In genomic region chrX:119118780-119119395, GRCh38 we compare ENCODE assay signal across 9 cellular contexts. TPM values are rescaled to one million over a fixed set of nuclear protein-coding genes. Genes with fewer than 3 reads are reported as not detected.
DNase-seq lines count a peak whose midpoint lies in the region; ATAC-seq and TF ChIP-seq lines count a peak whose summit lies in the region.
"Had no signal": no experiment of that assay in that cellular context is flagged by ENCODE, and none has a peak within 500 bp of the region (broad histone marks: within the 10 kb centered on the region; RNA-seq: fewer than 3 reads in every experiment).

No MANE protein-coding gene starts in this region.

- no peak for TF ChIP-seq EP300 in SK-N-SH (IDR thresholded peaks at IDR 0.05; ENCODE audit: borderline replicate concordance in 1 of 2, low read depth in 1 of 2, low read length in 1 of 2)

- no peak overlapping the region for H2AFZ ChIP-seq in SK-N-SH (ENCODE audit: low read depth)

- ATAC-seq in HG03575 (IDR thresholded peaks at IDR 0.05; ENCODE audit: extremely low read depth, insufficient number of reproducible peaks, low FRiP score, unreplicated experiment): peak; percentile 87

- no peaks in the 10 kb centered on the region for H3K4me1 Mint-ChIP-seq in CD8-positive, alpha-beta memory T cell

- DNase-seq in CD8-positive, alpha-beta memory T cell: peak; percentile 13 to 62 (median 15)
- DNase-seq in GM19238 (ENCODE audit: insufficient read length, low spot score) (peak; percentile 25), SK-N-SH (peak; percentile 53), amniotic stem cell (lab: John Stamatoyannopoulos, UW) (peak; percentile 12), iPS DF 19.7 (ENCODE audit: low read depth, low spot score) (peak; percentile 20), GOT3 (lab: John Stamatoyannopoulos, UW) (no peak)
- DNase-seq in stimulated activated CD4-positive, alpha-beta T cell treated with anti-CD3 and anti-CD28 coated beads, Interleukin-15, amount 100 ng/mL, for 24 hours: peak; percentile 57

- H3K27ac Mint-ChIP-seq in CD8-positive, alpha-beta memory T cell: no peak overlapping the region

- no peaks in the 10 kb centered on the region for H3K36me3 ChIP-seq in CD8-positive, alpha-beta memory T cell (ENCODE audit: insufficient read depth, low read length)
- no peaks in the 10 kb centered on the region for H3K36me3 ChIP-seq in SK-N-SH (replicated peaks in 1 of 2; ENCODE audit: control insufficient read depth in 1 of 2, insufficient read depth in 2 of 2, low read length in 1 of 2)

- H3K27me3 Mint-ChIP-seq in CD8-positive, alpha-beta memory T cell: peaks cover 3 to 15% of the 10 kb centered on the region in 2 donors

- H3K4me3 ChIP-seq in CD8-positive, alpha-beta memory T cell (ENCODE audit: low read length): no peak overlapping the region
- H3K4me3 ChIP-seq in SK-N-SH (ENCODE audit: low read depth in 2 of 2, low read length in 1 of 2): no peak overlapping the region

- no peaks in the 10 kb centered on the region for H3K4me1 ChIP-seq in CD8-positive, alpha-beta memory T cell (ENCODE audit: insufficient read depth, low read length)
- H3K4me1 ChIP-seq in SK-N-SH (ENCODE audit: control insufficient read depth in 1 of 2, insufficient read depth in 2 of 2, low read depth in 1 of 2, low read length in 1 of 2): no peaks in the 10 kb centered on the region

- H3K9me2 ChIP-seq in SK-N-SH: no peaks in the 10 kb centered on the region

- peak; percentile 74 for TF ChIP-seq CTCF in SK-N-SH (IDR thresholded peaks at IDR 0.05)

- no peaks in the 10 kb centered on the region for H3K27me3 ChIP-seq in CD8-positive, alpha-beta memory T cell (ENCODE audit: insufficient read depth, low read length, poor library complexity, severe bottlenecking)
- H3K27me3 ChIP-seq in SK-N-SH (ENCODE audit: insufficient read depth): peaks cover 78% of the 10 kb centered on the region

- no peak overlapping the region for H3K4me2 ChIP-seq in SK-N-SH

- CTCF ChIA-PET in CD8-positive, alpha-beta memory T cell (lab: Charles Lee): interaction anchor here (0.6 to 1.3 kb wide), 5 partner anchors 8 to 155 kb away, joined by 3 to 4 read pairs (median 3); no protein-coding TSS in a partner anchor
- CTCF ChIA-PET in SK-N-SH (lab: Yijun Ruan, JAX): interaction anchor here (0.6 to 2.4 kb wide), 20 partner anchors 11 to 162 kb away, joined by 3 to 13 read pairs (median 4); no protein-coding TSS in a partner anchor

- no peak overlapping the region for H3K9ac ChIP-seq in SK-N-SH

- H4K20me1 ChIP-seq in SK-N-SH (ENCODE audit: insufficient read depth): no peaks in the 10 kb centered on the region

- H3F3A ChIP-seq in SK-N-SH (replicated peaks; ENCODE audit: insufficient read depth): no peaks in the 10 kb centered on the region

- H3K27ac ChIP-seq in CD8-positive, alpha-beta memory T cell (ENCODE audit: low read depth, low read length): no peak overlapping the region
- H3K27ac ChIP-seq in SK-N-SH (ENCODE audit: low read depth in 2 of 2, low read length in 1 of 2): no peak overlapping the region

- no peaks in the 10 kb centered on the region for H3K79me2 ChIP-seq in SK-N-SH (ENCODE audit: insufficient read depth)

- peak; percentile 68 for TF ChIP-seq RAD21 in SK-N-SH (IDR thresholded peaks at IDR 0.05; ENCODE audit: low read length)

- no peaks in the 10 kb centered on the region for H3K36me3 Mint-ChIP-seq in CD8-positive, alpha-beta memory T cell

- POLR2A ChIA-PET in CD8-positive, alpha-beta memory T cell (lab: Charles Lee): no interaction called here
- POLR2A ChIA-PET in SK-N-SH (lab: Yijun Ruan, JAX): no interaction called here

- H3K4me3 Mint-ChIP-seq in CD8-positive, alpha-beta memory T cell: no peak overlapping the region

- no peaks in the 10 kb centered on the region for H3K9me3 Mint-ChIP-seq in CD8-positive, alpha-beta memory T cell

- 2% methylated on average over 6 of the region's 6 CpGs for WGBS in SK-N-SH (ENCODE audit: low lambda C conversion rate)

- H3K9me3 ChIP-seq in CD8-positive, alpha-beta memory T cell (ENCODE audit: low read length): no peaks in the 10 kb centered on the region
- H3K9me3 ChIP-seq in SK-N-SH: no peaks in the 10 kb centered on the region

TF ChIP-seq in SK-N-SH, 30 proteins besides CTCF, POLR2A, EP300 and RAD21:
- TF ChIP-seq SMC3 (IDR thresholded peaks at IDR 0.05; ENCODE audit: low read depth, low read length) (peak; percentile 62), CHD2 (IDR thresholded peaks at IDR 0.05; ENCODE audit: low read length, partially characterized antibody) (no peak), ZBTB33 (IDR thresholded peaks at IDR 0.05; ENCODE audit: borderline replicate concordance, low read depth) (no peak), RXRA (IDR thresholded peaks at IDR 0.05; ENCODE audit: borderline replicate concordance, low read depth) (no peak)

RNA-seq across cellular contexts. Expression of gene KIAA1210, which starts 8.7 kb away (rescaled TPM):
- not detected for total RNA-seq in CD8-positive, alpha-beta memory T cell
- not detected for polyA plus RNA-seq in CD8-positive, alpha-beta memory T cell
- polyA plus RNA-seq in SK-N-SH (2012; rRNA removed): not detected in 2 replicates
- not detected in 2 replicates for polyA plus RNA-seq in SK-N-SH (2012; cell fraction: cytosol; rRNA removed)
- not detected in 2 replicates for polyA plus RNA-seq in SK-N-SH (2012; cell fraction: nucleus; rRNA removed)
- total RNA-seq: activated CD8-positive, alpha-beta memory T cell treated with anti-CD3 and anti-CD28 coated beads for 36 hours had no signal

RNA-seq across cellular contexts. Expression of gene CT47C1, which starts 46.1 kb away (rescaled TPM):
- not detected for total RNA-seq in CD8-positive, alpha-beta memory T cell
- polyA plus RNA-seq in CD8-positive, alpha-beta memory T cell: not detected
- not detected in 2 replicates for polyA plus RNA-seq in SK-N-SH (2012; rRNA removed)
- not detected in 2 replicates for polyA plus RNA-seq in SK-N-SH (2012; cell fraction: cytosol; rRNA removed)
- not detected in 2 replicates for polyA plus RNA-seq in SK-N-SH (2012; cell fraction: nucleus; rRNA removed)
- total RNA-seq: activated CD8-positive, alpha-beta memory T cell treated with anti-CD3 and anti-CD28 coated beads for 36 hours had no signal
